In genomic region chr2:203225423-203226039, GRCh38 we compare ENCODE assay signal across 9 cellular contexts. TPM values are rescaled to one million over a fixed set of nuclear protein-coding genes. Genes with fewer than 3 reads are reported as not detected.
DNase-seq lines count a peak whose midpoint lies in the region; ATAC-seq and TF ChIP-seq lines count a peak whose summit lies in the region.
"Had no signal": no experiment of that assay in that cellular context is flagged by ENCODE, and none has a peak within 500 bp of the region (broad histone marks: within the 10 kb centered on the region; RNA-seq: fewer than 3 reads in every experiment).

No MANE protein-coding gene starts in this region.

- H3K4me1 ChIP-seq in PC-3 (ENCODE audit: insufficient read depth, low read length), result no peaks in the 10 kb centered on the region
- H3K4me1 ChIP-seq in liver (ENCODE audit: control insufficient read depth in 4 of 4, insufficient read depth in 4 of 4, low read length in 3 of 4), result no peaks in the 10 kb centered on the region
- H3K4me1 ChIP-seq: SJSA1 had no signal

- ATAC-seq in GM21619 (IDR thresholded peaks at IDR 0.05; ENCODE audit: unreplicated experiment) (peak; percentile 58), PC-3 (peak; percentile 77), GM21526 (IDR thresholded peaks at IDR 0.05; ENCODE audit: low FRiP score, unreplicated experiment) (no peak)

- H3K4me2 ChIP-seq in PC-3 (ENCODE audit: low read length), result no peak overlapping the region

- H3K9ac ChIP-seq in PC-3 (ENCODE audit: low read length) (no peak overlapping the region), liver (ENCODE audit: low read depth in 1 of 2, low read length in 2 of 2) (no peak overlapping the region)

- peak; percentile 5 for DNase-seq in DMS 273 treated with DMSO at 0.1 percent for 48 hours (lab: John Stamatoyannopoulos, UW)
- DNase-seq in PC-3, result peak; percentile 52
- DNase-seq in astrocyte of the hippocampus (ENCODE audit: low read depth, low spot score), result peak; percentile 46
- DNase-seq in dedifferentiated amniotic fluid mesenchymal stem cell (ENCODE audit: extremely low spot score), result no peak
- DNase-seq in HuH-7.5 (ENCODE audit: low spot score), result no peak

- H3K27ac ChIP-seq in PC-3 (ENCODE audit: low read length) (no peak overlapping the region), liver (ENCODE audit: low read depth in 1 of 2, low read length in 2 of 2) (no peak overlapping the region)
- H3K27ac ChIP-seq: SJSA1 had no signal

- TF ChIP-seq CTCF in PC-3 (conservative IDR thresholded peaks at IDR 0.05; ENCODE audit: low read depth, low read length) (peak; percentile 71), liver (IDR thresholded peaks at IDR 0.05; ENCODE audit: low read depth, low read length, missing input control) (peak; percentile 67)

- intact Hi-C loops in PC-3 (cut with micrococcal nuclease), result loop anchor here (1.0 kb wide), 1 partner anchor 229 kb away; no protein-coding TSS in a partner anchor

- POLR2A ChIA-PET in PC-3 (lab: Charles Lee; ENCODE audit: unreplicated experiment), result no interaction called here

- no peaks in the 10 kb centered on the region for H3K9me2 ChIP-seq in PC-3 (replicated peaks; ENCODE audit: low read length)

- WGBS in liver, result 98% methylated on average over 2 of the region's 2 CpGs

- no peak overlapping the region for H3K4me3 ChIP-seq in PC-3 (ENCODE audit: low read length)
- no peak overlapping the region for H3K4me3 ChIP-seq in liver (ENCODE audit: low read depth in 1 of 3, low read length in 3 of 3)
- H3K4me3 ChIP-seq: SJSA1 had no signal

- peak; percentile 68 to 84 for TF ChIP-seq RAD21 in liver (IDR thresholded peaks at IDR 0.05)

- H2AFZ ChIP-seq in PC-3 (ENCODE audit: low read length), result no peak overlapping the region

- no peaks in the 10 kb centered on the region for H3K9me3 ChIP-seq in PC-3 (ENCODE audit: low read length)
- no peaks in the 10 kb centered on the region for H3K9me3 ChIP-seq in liver (ENCODE audit: control insufficient read depth in 4 of 4, low read length in 3 of 4)
- H3K9me3 ChIP-seq: SJSA1 had no signal

- no peaks in the 10 kb centered on the region for H3F3A ChIP-seq in PC-3 (ENCODE audit: low read length, unreplicated experiment)

- H3K79me2 ChIP-seq in PC-3 (ENCODE audit: low read length), result no peaks in the 10 kb centered on the region

- H3K36me3 ChIP-seq in PC-3 (ENCODE audit: low read depth, low read length), result no peaks in the 10 kb centered on the region
- peaks cover 0 to 3% (median 0%) of the 10 kb centered on the region in 4 donors for H3K36me3 ChIP-seq in liver (ENCODE audit: control insufficient read depth in 4 of 4, insufficient read depth in 3 of 4, low read depth in 1 of 4, low read length in 3 of 4)
- H3K36me3 ChIP-seq: SJSA1 had no signal

- no TSS peak for BruUV-seq in PC-3 (replicated peaks; lab: Mats Ljungman, UMichigan)

- H3K27me3 ChIP-seq in PC-3 (ENCODE audit: low read length), result no peaks in the 10 kb centered on the region
- no peaks in the 10 kb centered on the region for H3K27me3 ChIP-seq in liver (ENCODE audit: control insufficient read depth in 4 of 4, insufficient read depth in 4 of 4, low read length in 3 of 4)
- H3K27me3 ChIP-seq: SJSA1 had no signal

- CTCF ChIA-PET in PC-3 (lab: Charles Lee), result no interaction called here

- H4K20me1 ChIP-seq in PC-3 (ENCODE audit: low read length), result no peaks in the 10 kb centered on the region

TF ChIP-seq in liver, 16 proteins besides CTCF, POLR2A, EP300 and RAD21:
- TF ChIP-seq HNF4A (conservative IDR thresholded peaks at IDR 0.05) (no peak), NR2F2 (IDR thresholded peaks at IDR 0.05) (no peak), SP1 (IDR thresholded peaks at IDR 0.05) (no peak), GABPA (IDR thresholded peaks at IDR 0.05 in 1 of 2, conservative IDR thresholded peaks at IDR 0.05 in 1 of 2) (no peak), TAF1 (conservative IDR thresholded peaks at IDR 0.05) (no peak), EGR1 (IDR thresholded peaks at IDR 0.05; ENCODE audit: low read depth in 2 of 2) (no peak), MAX (IDR thresholded peaks at IDR 0.05) (no peak), RXRA (IDR thresholded peaks at IDR 0.05) (no peak), FOXA1 (IDR thresholded peaks at IDR 0.05) (no peak), YY1 (IDR thresholded peaks at IDR 0.05) (no peak), ZBTB33 (IDR thresholded peaks at IDR 0.05) (no peak), JUND (IDR thresholded peaks at IDR 0.05) (no peak), HNF4G (IDR thresholded peaks at IDR 0.05) (no peak), REST (IDR thresholded peaks at IDR 0.05) (no peak), FOXA2 (IDR thresholded peaks at IDR 0.05) (no peak), ATF3 (IDR thresholded peaks at IDR 0.05) (no peak)

RNA-seq across cellular contexts. Expression of gene CYP20A1, which starts 13.3 kb away (rescaled TPM):
- total RNA-seq in PC-3 (2014; rRNA removed) (12.6 and 14.1 TPM in 2 replicates), liver (10 to 100 TPM; 17.6 to 22.7 TPM)
- polyA plus RNA-seq in liver, result 10 to 100 TPM in 1 of 2 donors, 1 to 10 TPM in 1; 5.0 to 14.5 TPM

Comparison
In these comparisons a context has a peak if more than half of its experiments do, and no peak if none do; other contexts are left out.
1. DNase-seq: peak in DMS 273 treated with DMSO at 0.1 percent for 48 hours (single experiment), PC-3 (single experiment) and astrocyte of the hippocampus (single experiment); none in dedifferentiated amniotic fluid mesenchymal stem cell (single experiment) and HuH-7.5 (single experiment).